In the genomic region with DNA sequence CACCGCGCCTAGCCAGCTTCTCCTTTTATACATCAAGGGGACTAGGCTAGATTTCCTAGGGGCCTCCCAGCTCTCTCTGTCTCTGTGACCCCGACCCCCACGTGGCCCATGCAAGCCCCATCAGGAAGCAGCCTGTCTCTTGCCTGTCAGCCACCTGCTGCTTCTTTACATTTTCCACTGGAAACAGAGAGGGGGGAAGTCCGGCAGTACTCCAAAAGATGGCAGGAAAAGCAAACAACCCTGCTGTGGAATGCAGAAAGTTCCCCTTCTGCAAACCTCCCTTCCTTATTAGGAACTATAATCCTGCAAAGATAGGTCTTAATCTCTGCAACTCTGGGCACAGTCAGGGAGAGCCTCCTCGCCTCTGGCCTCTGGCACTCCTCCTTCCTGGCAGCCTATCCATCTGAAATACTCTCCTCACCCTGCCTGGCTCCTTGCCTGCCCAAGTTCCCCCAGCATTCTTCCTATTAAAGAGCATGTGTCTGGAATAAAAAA, we compare ENCODE assay signal across 1 cellular context.
TF ChIP-seq lines count a peak whose summit lies in the region.

No MANE protein-coding gene starts in this region.

TF ChIP-seq in WTC11, 78 proteins besides CTCF, POLR2A, EP300 and RAD21 (continued from another document):
- TF ChIP-seq, protein P1, sequence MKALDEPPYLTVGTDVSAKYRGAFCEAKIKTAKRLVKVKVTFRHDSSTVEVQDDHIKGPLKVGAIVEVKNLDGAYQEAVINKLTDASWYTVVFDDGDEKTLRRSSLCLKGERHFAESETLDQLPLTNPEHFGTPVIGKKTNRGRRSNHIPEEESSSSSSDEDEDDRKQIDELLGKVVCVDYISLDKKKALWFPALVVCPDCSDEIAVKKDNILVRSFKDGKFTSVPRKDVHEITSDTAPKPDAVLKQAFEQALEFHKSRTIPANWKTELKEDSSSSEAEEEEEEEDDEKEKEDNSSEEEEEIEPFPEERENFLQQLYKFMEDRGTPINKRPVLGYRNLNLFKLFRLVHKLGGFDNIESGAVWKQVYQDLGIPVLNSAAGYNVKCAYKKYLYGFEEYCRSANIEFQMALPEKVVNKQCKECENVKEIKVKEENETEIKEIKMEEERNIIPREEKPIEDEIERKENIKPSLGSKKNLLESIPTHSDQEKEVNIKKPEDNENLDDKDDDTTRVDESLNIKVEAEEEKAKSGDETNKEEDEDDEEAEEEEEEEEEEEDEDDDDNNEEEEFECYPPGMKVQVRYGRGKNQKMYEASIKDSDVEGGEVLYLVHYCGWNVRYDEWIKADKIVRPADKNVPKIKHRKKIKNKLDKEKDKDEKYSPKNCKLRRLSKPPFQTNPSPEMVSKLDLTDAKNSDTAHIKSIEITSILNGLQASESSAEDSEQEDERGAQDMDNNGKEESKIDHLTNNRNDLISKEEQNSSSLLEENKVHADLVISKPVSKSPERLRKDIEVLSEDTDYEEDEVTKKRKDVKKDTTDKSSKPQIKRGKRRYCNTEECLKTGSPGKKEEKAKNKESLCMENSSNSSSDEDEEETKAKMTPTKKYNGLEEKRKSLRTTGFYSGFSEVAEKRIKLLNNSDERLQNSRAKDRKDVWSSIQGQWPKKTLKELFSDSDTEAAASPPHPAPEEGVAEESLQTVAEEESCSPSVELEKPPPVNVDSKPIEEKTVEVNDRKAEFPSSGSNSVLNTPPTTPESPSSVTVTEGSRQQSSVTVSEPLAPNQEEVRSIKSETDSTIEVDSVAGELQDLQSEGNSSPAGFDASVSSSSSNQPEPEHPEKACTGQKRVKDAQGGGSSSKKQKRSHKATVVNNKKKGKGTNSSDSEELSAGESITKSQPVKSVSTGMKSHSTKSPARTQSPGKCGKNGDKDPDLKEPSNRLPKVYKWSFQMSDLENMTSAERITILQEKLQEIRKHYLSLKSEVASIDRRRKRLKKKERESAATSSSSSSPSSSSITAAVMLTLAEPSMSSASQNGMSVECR (CRISPR knock-in tag; IDR thresholded peaks at IDR 0.05; ENCODE audit: borderline replicate concordance) = no peak
- TF ChIP-seq ZNF671 (CRISPR knock-in tag; IDR thresholded peaks at IDR 0.05) = no peak
- TF ChIP-seq, protein P2, sequence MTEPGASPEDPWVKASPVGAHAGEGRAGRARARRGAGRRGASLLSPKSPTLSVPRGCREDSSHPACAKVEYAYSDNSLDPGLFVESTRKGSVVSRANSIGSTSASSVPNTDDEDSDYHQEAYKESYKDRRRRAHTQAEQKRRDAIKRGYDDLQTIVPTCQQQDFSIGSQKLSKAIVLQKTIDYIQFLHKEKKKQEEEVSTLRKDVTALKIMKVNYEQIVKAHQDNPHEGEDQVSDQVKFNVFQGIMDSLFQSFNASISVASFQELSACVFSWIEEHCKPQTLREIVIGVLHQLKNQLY (CRISPR knock-in tag; IDR thresholded peaks at IDR 0.05) = no peak
- TF ChIP-seq, protein P3, sequence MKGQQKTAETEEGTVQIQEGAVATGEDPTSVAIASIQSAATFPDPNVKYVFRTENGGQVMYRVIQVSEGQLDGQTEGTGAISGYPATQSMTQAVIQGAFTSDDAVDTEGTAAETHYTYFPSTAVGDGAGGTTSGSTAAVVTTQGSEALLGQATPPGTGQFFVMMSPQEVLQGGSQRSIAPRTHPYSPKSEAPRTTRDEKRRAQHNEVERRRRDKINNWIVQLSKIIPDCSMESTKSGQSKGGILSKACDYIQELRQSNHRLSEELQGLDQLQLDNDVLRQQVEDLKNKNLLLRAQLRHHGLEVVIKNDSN (CRISPR knock-in tag; IDR thresholded peaks at IDR 0.05) = peak; percentile 43; the same call in 1 of the 2 replicates
- TF ChIP-seq, protein P4, sequence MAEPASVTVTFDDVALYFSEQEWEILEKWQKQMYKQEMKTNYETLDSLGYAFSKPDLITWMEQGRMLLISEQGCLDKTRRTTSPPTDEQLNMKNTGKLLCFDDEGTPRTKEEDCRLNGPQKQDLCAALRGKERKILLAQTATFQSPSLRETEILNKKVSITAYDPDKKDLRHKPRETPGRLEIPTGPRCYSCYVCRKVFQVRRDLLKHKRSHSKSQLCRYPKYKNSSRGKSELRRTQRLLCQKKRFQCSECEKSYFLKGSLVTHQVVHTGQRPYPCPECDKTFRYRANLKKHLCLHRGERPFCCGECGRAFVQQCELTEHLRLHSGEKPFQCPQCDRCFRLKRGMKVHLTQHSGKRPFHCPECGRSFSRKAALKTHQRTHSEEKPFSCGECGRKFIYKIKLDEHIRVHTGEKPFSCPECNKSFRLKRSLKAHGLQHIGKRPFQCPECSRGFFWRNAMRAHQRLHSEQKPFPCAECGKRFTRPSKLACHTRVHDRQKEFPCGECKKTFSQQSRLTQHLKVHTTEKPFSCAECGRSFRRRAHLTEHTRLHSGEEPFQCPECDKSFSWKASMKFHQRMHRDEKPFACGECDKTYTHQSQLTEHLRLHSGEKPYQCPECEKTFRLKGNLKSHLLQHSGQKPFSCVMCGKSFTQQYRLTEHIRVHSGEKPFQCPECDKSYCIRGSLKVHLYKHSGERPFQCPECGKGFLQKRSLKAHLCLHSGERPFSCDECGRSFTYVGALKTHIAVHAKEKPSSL (CRISPR knock-in tag; conservative IDR thresholded peaks at IDR 0.05) = no peak
